ENCODE assay signal across 1 cellular context in the genomic region with DNA sequence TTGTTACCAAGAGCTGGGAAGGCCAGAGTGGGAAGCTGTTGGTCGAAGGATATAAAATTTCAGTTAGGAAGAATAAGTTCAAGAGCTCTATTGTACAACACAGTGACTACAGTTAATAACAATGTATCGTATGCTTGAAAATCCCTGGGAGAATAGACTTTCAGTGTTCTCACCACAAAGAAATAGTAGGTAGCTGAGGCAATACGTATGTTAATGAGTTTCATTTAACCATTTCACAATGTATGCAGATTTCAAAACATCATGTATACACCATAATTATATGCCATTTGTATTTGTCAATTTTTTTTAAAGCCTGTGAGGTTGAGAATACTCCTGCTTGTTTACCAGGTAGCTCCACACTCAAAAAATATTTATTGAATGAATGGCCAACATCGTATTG.
TF ChIP-seq lines count a peak whose summit lies in the region.

No MANE protein-coding gene starts in this region.

TF ChIP-seq in HepG2, 621 proteins besides CTCF, POLR2A, EP300 and RAD21 (continued from another document):
- TF ChIP-seq, protein P1, sequence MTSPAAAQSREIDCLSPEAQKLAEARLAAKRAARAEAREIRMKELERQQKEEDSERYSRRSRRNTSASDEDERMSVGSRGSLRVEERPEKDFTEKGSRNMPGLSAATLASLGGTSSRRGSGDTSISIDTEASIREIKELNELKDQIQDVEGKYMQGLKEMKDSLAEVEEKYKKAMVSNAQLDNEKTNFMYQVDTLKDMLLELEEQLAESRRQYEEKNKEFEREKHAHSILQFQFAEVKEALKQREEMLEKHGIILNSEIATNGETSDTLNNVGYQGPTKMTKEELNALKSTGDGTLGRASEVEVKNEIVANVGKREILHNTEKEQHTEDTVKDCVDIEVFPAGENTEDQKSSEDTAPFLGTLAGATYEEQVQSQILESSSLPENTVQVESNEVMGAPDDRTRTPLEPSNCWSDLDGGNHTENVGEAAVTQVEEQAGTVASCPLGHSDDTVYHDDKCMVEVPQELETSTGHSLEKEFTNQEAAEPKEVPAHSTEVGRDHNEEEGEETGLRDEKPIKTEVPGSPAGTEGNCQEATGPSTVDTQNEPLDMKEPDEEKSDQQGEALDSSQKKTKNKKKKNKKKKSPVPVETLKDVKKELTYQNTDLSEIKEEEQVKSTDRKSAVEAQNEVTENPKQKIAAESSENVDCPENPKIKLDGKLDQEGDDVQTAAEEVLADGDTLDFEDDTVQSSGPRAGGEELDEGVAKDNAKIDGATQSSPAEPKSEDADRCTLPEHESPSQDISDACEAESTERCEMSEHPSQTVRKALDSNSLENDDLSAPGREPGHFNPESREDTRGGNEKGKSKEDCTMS (CRISPR knock-in tag; conservative IDR thresholded peaks at IDR 0.05): no peak
- TF ChIP-seq KMT2B (CRISPR knock-in tag; IDR thresholded peaks at IDR 0.05) (no peak), TEAD2 (CRISPR knock-in tag; IDR thresholded peaks at IDR 0.05) (no peak), ZNF232 (CRISPR knock-in tag; IDR thresholded peaks at IDR 0.05; ENCODE audit: borderline replicate concordance) (no peak), ZNF652 (CRISPR knock-in tag; IDR thresholded peaks at IDR 0.05; ENCODE audit: borderline replicate concordance, low read depth) (no peak), ZNF782 (CRISPR knock-in tag; IDR thresholded peaks at IDR 0.05; ENCODE audit: borderline replicate concordance) (no peak), KLF16 (CRISPR knock-in tag; IDR thresholded peaks at IDR 0.05) (no peak), NR3C1 (CRISPR knock-in tag; IDR thresholded peaks at IDR 0.05) (no peak)
- TF ChIP-seq, protein P2, sequence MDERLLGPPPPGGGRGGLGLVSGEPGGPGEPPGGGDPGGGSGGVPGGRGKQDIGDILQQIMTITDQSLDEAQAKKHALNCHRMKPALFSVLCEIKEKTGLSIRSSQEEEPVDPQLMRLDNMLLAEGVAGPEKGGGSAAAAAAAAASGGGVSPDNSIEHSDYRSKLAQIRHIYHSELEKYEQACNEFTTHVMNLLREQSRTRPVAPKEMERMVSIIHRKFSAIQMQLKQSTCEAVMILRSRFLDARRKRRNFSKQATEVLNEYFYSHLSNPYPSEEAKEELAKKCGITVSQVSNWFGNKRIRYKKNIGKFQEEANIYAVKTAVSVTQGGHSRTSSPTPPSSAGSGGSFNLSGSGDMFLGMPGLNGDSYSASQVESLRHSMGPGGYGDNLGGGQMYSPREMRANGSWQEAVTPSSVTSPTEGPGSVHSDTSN (CRISPR knock-in tag; IDR thresholded peaks at IDR 0.05): no peak
- TF ChIP-seq, protein P3, sequence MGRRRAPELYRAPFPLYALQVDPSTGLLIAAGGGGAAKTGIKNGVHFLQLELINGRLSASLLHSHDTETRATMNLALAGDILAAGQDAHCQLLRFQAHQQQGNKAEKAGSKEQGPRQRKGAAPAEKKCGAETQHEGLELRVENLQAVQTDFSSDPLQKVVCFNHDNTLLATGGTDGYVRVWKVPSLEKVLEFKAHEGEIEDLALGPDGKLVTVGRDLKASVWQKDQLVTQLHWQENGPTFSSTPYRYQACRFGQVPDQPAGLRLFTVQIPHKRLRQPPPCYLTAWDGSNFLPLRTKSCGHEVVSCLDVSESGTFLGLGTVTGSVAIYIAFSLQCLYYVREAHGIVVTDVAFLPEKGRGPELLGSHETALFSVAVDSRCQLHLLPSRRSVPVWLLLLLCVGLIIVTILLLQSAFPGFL (CRISPR knock-in tag; IDR thresholded peaks at IDR 0.05): no peak
